Comparison of ENCODE assay signal across 1 cellular context in genomic region chr4:109434007-109434792, GRCh38.
TF ChIP-seq lines count a peak whose summit lies in the region.

No MANE protein-coding gene starts in this region.

TF ChIP-seq in HepG2, 621 proteins besides CTCF, POLR2A, EP300 and RAD21 (continued from another document and continues in another):
- TF ChIP-seq, protein P1, sequence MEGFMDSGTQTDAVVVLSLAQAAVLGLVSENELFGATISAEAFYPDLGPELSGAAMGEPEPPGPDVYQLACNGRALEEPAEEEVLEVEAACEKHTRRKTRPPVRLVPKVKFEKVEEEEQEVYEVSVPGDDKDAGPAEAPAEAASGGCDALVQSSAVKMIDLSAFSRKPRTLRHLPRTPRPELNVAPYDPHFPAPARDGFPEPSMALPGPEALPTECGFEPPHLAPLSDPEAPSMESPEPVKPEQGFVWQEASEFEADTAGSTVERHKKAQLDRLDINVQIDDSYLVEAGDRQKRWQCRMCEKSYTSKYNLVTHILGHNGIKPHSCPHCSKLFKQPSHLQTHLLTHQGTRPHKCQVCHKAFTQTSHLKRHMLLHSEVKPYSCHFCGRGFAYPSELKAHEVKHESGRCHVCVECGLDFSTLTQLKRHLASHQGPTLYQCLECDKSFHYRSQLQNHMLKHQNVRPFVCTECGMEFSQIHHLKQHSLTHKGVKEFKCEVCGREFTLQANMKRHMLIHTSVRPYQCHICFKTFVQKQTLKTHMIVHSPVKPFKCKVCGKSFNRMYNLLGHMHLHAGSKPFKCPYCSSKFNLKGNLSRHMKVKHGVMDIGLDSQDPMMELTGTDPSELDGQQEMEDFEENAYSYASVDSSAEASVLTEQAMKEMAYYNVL (CRISPR knock-in tag; IDR thresholded peaks at IDR 0.05; ENCODE audit: borderline replicate concordance): no peak
- no peak for TF ChIP-seq GATA4 (IDR thresholded peaks at IDR 0.05; ENCODE audit: borderline replicate concordance, low read depth)
- TF ChIP-seq ZNF512B (CRISPR knock-in tag; IDR thresholded peaks at IDR 0.05; ENCODE audit: borderline replicate concordance): no peak
- no peak for TF ChIP-seq ZNF367 (CRISPR knock-in tag; IDR thresholded peaks at IDR 0.05; ENCODE audit: borderline replicate concordance)
- no peak for TF ChIP-seq MLLT10 (CRISPR knock-in tag; IDR thresholded peaks at IDR 0.05)
- TF ChIP-seq ZNF543 (CRISPR knock-in tag; IDR thresholded peaks at IDR 0.05): no peak
- TF ChIP-seq TEAD2 (CRISPR knock-in tag; IDR thresholded peaks at IDR 0.05): no peak
- TF ChIP-seq, protein P2, sequence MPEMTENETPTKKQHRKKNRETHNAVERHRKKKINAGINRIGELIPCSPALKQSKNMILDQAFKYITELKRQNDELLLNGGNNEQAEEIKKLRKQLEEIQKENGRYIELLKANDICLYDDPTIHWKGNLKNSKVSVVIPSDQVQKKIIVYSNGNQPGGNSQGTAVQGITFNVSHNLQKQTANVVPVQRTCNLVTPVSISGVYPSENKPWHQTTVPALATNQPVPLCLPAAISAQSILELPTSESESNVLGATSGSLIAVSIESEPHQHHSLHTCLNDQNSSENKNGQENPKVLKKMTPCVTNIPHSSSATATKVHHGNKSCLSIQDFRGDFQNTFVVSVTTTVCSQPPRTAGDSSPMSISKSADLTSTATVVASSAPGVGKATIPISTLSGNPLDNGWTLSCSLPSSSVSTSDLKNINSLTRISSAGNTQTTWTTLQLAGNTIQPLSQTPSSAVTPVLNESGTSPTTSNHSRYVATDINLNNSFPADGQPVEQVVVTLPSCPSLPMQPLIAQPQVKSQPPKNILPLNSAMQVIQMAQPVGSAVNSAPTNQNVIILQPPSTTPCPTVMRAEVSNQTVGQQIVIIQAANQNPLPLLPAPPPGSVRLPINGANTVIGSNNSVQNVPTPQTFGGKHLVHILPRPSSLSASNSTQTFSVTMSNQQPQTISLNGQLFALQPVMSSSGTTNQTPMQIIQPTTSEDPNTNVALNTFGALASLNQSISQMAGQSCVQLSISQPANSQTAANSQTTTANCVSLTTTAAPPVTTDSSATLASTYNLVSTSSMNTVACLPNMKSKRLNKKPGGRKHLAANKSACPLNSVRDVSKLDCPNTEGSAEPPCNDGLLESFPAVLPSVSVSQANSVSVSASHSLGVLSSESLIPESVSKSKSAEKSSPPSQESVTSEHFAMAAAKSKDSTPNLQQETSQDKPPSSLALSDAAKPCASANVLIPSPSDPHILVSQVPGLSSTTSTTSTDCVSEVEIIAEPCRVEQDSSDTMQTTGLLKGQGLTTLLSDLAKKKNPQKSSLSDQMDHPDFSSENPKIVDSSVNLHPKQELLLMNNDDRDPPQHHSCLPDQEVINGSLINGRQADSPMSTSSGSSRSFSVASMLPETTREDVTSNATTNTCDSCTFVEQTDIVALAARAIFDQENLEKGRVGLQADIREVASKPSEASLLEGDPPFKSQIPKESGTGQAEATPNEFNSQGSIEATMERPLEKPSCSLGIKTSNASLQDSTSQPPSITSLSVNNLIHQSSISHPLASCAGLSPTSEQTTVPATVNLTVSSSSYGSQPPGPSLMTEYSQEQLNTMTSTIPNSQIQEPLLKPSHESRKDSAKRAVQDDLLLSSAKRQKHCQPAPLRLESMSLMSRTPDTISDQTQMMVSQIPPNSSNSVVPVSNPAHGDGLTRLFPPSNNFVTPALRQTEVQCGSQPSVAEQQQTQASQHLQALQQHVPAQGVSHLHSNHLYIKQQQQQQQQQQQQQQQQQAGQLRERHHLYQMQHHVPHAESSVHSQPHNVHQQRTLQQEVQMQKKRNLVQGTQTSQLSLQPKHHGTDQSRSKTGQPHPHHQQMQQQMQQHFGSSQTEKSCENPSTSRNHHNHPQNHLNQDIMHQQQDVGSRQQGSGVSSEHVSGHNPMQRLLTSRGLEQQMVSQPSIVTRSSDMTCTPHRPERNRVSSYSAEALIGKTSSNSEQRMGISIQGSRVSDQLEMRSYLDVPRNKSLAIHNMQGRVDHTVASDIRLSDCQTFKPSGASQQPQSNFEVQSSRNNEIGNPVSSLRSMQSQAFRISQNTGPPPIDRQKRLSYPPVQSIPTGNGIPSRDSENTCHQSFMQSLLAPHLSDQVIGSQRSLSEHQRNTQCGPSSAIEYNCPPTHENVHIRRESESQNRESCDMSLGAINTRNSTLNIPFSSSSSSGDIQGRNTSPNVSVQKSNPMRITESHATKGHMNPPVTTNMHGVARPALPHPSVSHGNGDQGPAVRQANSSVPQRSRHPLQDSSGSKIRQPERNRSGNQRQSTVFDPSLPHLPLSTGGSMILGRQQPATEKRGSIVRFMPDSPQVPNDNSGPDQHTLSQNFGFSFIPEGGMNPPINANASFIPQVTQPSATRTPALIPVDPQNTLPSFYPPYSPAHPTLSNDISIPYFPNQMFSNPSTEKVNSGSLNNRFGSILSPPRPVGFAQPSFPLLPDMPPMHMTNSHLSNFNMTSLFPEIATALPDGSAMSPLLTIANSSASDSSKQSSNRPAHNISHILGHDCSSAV (CRISPR knock-in tag; IDR thresholded peaks at IDR 0.05; ENCODE audit: borderline replicate concordance): no peak
- TF ChIP-seq ZNF121 (CRISPR knock-in tag; IDR thresholded peaks at IDR 0.05): no peak
- TF ChIP-seq XRCC5 (optimal IDR thresholded peaks at IDR 0.05; ENCODE audit: low read length): no peak
- TF ChIP-seq U2AF1 (optimal IDR thresholded peaks at IDR 0.05; ENCODE audit: low read depth, low read length): no peak
- no peak for TF ChIP-seq TGIF2 (CRISPR knock-in tag; IDR thresholded peaks at IDR 0.05)
- no peak for TF ChIP-seq AHR (CRISPR knock-in tag; IDR thresholded peaks at IDR 0.05)
- 0 out of 2 replicates have a peak, but pooled peaks have one; percentile 23 for TF ChIP-seq HOXA5 (CRISPR knock-in tag; IDR thresholded peaks at IDR 0.05)
- TF ChIP-seq AKAP8 (CRISPR knock-in tag; IDR thresholded peaks at IDR 0.05): 0 out of 2 replicates have a peak, but pooled peaks have one; percentile 39
- no peak for TF ChIP-seq KLF15 (CRISPR knock-in tag; IDR thresholded peaks at IDR 0.05; ENCODE audit: borderline replicate concordance)
- no peak for TF ChIP-seq PPARG (CRISPR knock-in tag; conservative IDR thresholded peaks at IDR 0.05)
- TF ChIP-seq, protein P3, sequence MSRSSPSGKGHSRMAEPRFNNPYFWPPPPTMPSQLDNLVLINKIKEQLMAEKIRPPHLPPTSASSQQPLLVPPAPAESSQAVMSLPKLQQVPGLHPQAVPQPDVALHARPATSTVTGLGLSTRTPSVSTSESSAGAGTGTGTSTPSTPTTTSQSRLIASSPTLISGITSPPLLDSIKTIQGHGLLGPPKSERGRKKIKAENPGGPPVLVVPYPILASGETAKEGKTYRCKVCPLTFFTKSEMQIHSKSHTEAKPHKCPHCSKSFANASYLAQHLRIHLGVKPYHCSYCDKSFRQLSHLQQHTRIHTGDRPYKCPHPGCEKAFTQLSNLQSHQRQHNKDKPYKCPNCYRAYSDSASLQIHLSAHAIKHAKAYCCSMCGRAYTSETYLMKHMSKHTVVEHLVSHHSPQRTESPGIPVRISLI (CRISPR knock-in tag; IDR thresholded peaks at IDR 0.05; ENCODE audit: borderline replicate concordance): no peak
- no peak for TF ChIP-seq MTF1 (CRISPR knock-in tag; IDR thresholded peaks at IDR 0.05)
- no peak for TF ChIP-seq TBX3 (IDR thresholded peaks at IDR 0.05; ENCODE audit: borderline replicate concordance)
- no peak for TF ChIP-seq ESRRA (CRISPR knock-in tag; IDR thresholded peaks at IDR 0.05; ENCODE audit: low read depth)
- TF ChIP-seq ZNF264 (CRISPR knock-in tag; IDR thresholded peaks at IDR 0.05): peak; percentile 34; the same call in 1 of the 2 replicates
- TF ChIP-seq NFYC (CRISPR knock-in tag; IDR thresholded peaks at IDR 0.05): no peak
- TF ChIP-seq ATF7-NPFF (CRISPR knock-in tag; IDR thresholded peaks at IDR 0.05; ENCODE audit: low read depth): no peak
- no peak for TF ChIP-seq SNAPC2 (CRISPR knock-in tag; IDR thresholded peaks at IDR 0.05)
- TF ChIP-seq, protein P4, sequence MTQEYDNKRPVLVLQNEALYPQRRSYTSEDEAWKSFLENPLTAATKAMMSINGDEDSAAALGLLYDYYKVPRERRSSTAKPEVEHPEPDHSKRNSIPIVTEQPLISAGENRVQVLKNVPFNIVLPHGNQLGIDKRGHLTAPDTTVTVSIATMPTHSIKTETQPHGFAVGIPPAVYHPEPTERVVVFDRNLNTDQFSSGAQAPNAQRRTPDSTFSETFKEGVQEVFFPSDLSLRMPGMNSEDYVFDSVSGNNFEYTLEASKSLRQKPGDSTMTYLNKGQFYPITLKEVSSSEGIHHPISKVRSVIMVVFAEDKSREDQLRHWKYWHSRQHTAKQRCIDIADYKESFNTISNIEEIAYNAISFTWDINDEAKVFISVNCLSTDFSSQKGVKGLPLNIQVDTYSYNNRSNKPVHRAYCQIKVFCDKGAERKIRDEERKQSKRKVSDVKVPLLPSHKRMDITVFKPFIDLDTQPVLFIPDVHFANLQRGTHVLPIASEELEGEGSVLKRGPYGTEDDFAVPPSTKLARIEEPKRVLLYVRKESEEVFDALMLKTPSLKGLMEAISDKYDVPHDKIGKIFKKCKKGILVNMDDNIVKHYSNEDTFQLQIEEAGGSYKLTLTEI (CRISPR knock-in tag; conservative IDR thresholded peaks at IDR 0.05): no peak
- TF ChIP-seq ZNF792 (CRISPR knock-in tag; IDR thresholded peaks at IDR 0.05): no peak
- no peak for TF ChIP-seq GABPA (IDR thresholded peaks at IDR 0.05; ENCODE audit: low read depth, low read length)
- no peak for TF ChIP-seq GABPA (CRISPR knock-in tag; IDR thresholded peaks at IDR 0.05; ENCODE audit: low read depth)
- TF ChIP-seq ZNF766 (CRISPR knock-in tag; IDR thresholded peaks at IDR 0.05; ENCODE audit: borderline replicate concordance): no peak
- 0 out of 2 replicates have a peak, but pooled peaks have one; percentile 5 for TF ChIP-seq TAF1 (CRISPR knock-in tag; IDR thresholded peaks at IDR 0.05)
- TF ChIP-seq ZBTB7B (CRISPR knock-in tag; IDR thresholded peaks at IDR 0.05): no peak
- TF ChIP-seq SSRP1 (CRISPR knock-in tag; IDR thresholded peaks at IDR 0.05): no peak
- no peak for TF ChIP-seq HOXA3 (CRISPR knock-in tag; IDR thresholded peaks at IDR 0.05)
- no peak for TF ChIP-seq JARID2 (CRISPR knock-in tag; IDR thresholded peaks at IDR 0.05; ENCODE audit: insufficient replicate concordance)
- TF ChIP-seq ZNF501 (CRISPR knock-in tag; IDR thresholded peaks at IDR 0.05): 0 out of 2 replicates have a peak, but pooled peaks have one; percentile 36
- TF ChIP-seq ATF3 (CRISPR knock-in tag; IDR thresholded peaks at IDR 0.05): no peak
- TF ChIP-seq SRF (IDR thresholded peaks at IDR 0.05; ENCODE audit: low read depth, low read length): no peak
- no peak for TF ChIP-seq FOSL2 (CRISPR knock-in tag; IDR thresholded peaks at IDR 0.05)
- no peak for TF ChIP-seq MYNN (CRISPR knock-in tag; IDR thresholded peaks at IDR 0.05; ENCODE audit: low read depth)
- TF ChIP-seq ZNF629 (CRISPR knock-in tag; conservative IDR thresholded peaks at IDR 0.05): no peak
- TF ChIP-seq RELA (CRISPR knock-in tag; IDR thresholded peaks at IDR 0.05): no peak
- TF ChIP-seq RFX3 (CRISPR knock-in tag; IDR thresholded peaks at IDR 0.05): no peak
- TF ChIP-seq ZMAT3 (CRISPR knock-in tag; conservative IDR thresholded peaks at IDR 0.05): peak; percentile 50; the same call in 1 of the 2 replicates
- no peak for TF ChIP-seq ZNF589 (CRISPR knock-in tag; conservative IDR thresholded peaks at IDR 0.05)
- no peak for TF ChIP-seq ZNF292 (CRISPR knock-in tag; IDR thresholded peaks at IDR 0.05; ENCODE audit: borderline replicate concordance, low read depth)
- no peak for TF ChIP-seq SMAD9 (CRISPR knock-in tag; IDR thresholded peaks at IDR 0.05)
- TF ChIP-seq ARNTL (CRISPR knock-in tag; IDR thresholded peaks at IDR 0.05): no peak
- no peak for TF ChIP-seq ZNF3 (CRISPR knock-in tag; IDR thresholded peaks at IDR 0.05)
- TF ChIP-seq, protein P5, sequence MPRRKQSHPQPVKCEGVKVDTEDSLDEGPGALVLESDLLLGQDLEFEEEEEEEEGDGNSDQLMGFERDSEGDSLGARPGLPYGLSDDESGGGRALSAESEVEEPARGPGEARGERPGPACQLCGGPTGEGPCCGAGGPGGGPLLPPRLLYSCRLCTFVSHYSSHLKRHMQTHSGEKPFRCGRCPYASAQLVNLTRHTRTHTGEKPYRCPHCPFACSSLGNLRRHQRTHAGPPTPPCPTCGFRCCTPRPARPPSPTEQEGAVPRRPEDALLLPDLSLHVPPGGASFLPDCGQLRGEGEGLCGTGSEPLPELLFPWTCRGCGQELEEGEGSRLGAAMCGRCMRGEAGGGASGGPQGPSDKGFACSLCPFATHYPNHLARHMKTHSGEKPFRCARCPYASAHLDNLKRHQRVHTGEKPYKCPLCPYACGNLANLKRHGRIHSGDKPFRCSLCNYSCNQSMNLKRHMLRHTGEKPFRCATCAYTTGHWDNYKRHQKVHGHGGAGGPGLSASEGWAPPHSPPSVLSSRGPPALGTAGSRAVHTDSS (CRISPR knock-in tag; conservative IDR thresholded peaks at IDR 0.05): no peak
- no peak for TF ChIP-seq MXD4 (CRISPR knock-in tag; IDR thresholded peaks at IDR 0.05)
- TF ChIP-seq ZFP62 (CRISPR knock-in tag; IDR thresholded peaks at IDR 0.05): no peak
- no peak for TF ChIP-seq KDM3A (CRISPR knock-in tag; IDR thresholded peaks at IDR 0.05; ENCODE audit: low read depth)
- no peak for TF ChIP-seq ZNF816 (CRISPR knock-in tag; IDR thresholded peaks at IDR 0.05; ENCODE audit: borderline replicate concordance)
